8 cellular contexts compared by ENCODE assay signal in the genomic region with DNA sequence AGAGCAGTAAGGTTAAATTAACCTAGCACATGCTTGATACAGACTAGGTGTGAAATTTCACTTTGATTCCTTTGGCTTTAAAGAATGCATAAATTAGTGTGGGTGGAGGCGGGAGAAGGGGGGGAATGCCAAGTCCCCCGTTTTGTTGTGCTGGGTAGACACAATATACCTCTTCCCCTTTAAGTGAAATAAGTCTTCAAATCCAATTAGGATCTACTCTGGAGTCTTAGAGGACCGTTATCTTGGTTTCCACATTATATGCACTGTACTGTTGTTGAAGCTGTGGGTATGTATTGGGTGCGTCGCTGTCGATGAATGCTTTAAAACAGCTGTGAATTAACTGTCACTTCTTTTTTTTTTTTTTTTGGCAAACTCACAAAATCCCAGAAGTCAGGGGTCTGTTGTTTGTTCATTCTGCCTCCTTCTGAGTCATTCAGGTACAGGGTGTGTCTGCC. TPM values are rescaled to one million over a fixed set of nuclear protein-coding genes. Genes with fewer than 3 reads are reported as not detected.
DNase-seq lines count a peak whose midpoint lies in the region; ATAC-seq and TF ChIP-seq lines count a peak whose summit lies in the region.

No MANE protein-coding gene starts in this region.

- H3K9me3 Mint-ChIP-seq in CD14-positive monocyte = peaks cover 0 to 11% (median 6%) of the 10 kb centered on the region in 7 donors
- peaks cover 0 to 7% (median 0%) of the 10 kb centered on the region in 9 donors for H3K9me3 Mint-ChIP-seq in naive thymus-derived CD8-positive, alpha-beta T cell

- intact Hi-C loops in CD14-positive monocyte (cut with micrococcal nuclease) = loop anchor here in 1 of 2 donors (5.0 kb wide), 1 partner anchor 52 kb away; no protein-coding TSS in a partner anchor

- H3K4me1 Mint-ChIP-seq in CD14-positive monocyte = peaks cover 40% of the 10 kb centered on the region
- H3K4me1 Mint-ChIP-seq in naive thymus-derived CD8-positive, alpha-beta T cell = peaks cover 33 to 59% (median 53%) of the 10 kb centered on the region in 4 donors

- POLR2A ChIA-PET in naive thymus-derived CD8-positive, alpha-beta T cell (lab: Charles Lee) = interaction anchor here (0.6 to 9.9 kb wide), 31 partner anchors 8 to 339 kb away, joined by 3 to 240 read pairs (median 7); a partner anchor contains a TSS

- ATAC-seq in HG03378 (IDR thresholded peaks at IDR 0.05; ENCODE audit: unreplicated experiment) (peak; percentile 12), GM18907 (IDR thresholded peaks at IDR 0.05; ENCODE audit: unreplicated experiment) (no peak)
- peak in 1 of 2 donors; percentile 15 for ATAC-seq in naive thymus-derived CD8-positive, alpha-beta T cell

- TF ChIP-seq CTCF in CD14-positive monocyte (IDR thresholded peaks at IDR 0.05) = no peak

- peak overlapping the region in 1 of 7 donors; percentile 87 for H3K27ac Mint-ChIP-seq in CD14-positive monocyte
- peak overlapping the region; percentile 95 to 100 (median 99) for H3K27ac Mint-ChIP-seq in naive thymus-derived CD8-positive, alpha-beta T cell

- DNase-seq in CD14-positive monocyte (ENCODE audit: low spot score) (no peak), NCI-H1105 (lab: John Stamatoyannopoulos, UW) (no peak), NCI-H146 (lab: John Stamatoyannopoulos, UW) (no peak), Ammon's horn (ENCODE audit: low spot score) (no peak)
- DNase-seq in central memory CD4-positive, alpha-beta T cell = peak; percentile 59
- DNase-seq in naive thymus-derived CD8-positive, alpha-beta T cell = peak in 1 of 10 donors; percentile 68

- H3K36me3 Mint-ChIP-seq in CD14-positive monocyte = peaks cover 4 to 10% of the 10 kb centered on the region in 2 donors
- H3K36me3 Mint-ChIP-seq in naive thymus-derived CD8-positive, alpha-beta T cell = peaks cover 21 to 31% (median 23%) of the 10 kb centered on the region in 3 donors

- peak overlapping the region; percentile 95 to 99 for H3K4me3 Mint-ChIP-seq in CD14-positive monocyte
- H3K4me3 Mint-ChIP-seq in naive thymus-derived CD8-positive, alpha-beta T cell = peak overlapping the region; percentile 92 to 100 (median 100)

- H3K27me3 Mint-ChIP-seq in CD14-positive monocyte (ENCODE audit: low read depth in 3 of 3) = peaks cover 47 to 61% (median 48%) of the 10 kb centered on the region in 3 donors
- H3K27me3 Mint-ChIP-seq in naive thymus-derived CD8-positive, alpha-beta T cell = no peaks in the 10 kb centered on the region

RNA-seq across cellular contexts. Expression of a gene that starts 1.6 kb away (rescaled TPM):
- polyA plus RNA-seq in CD14-positive monocyte = under 1 TPM; 0.43 to 0.64 TPM
- total RNA-seq in naive thymus-derived CD8-positive, alpha-beta T cell = 100 to 1,000 TPM; 286 to 292 TPM
- polyA plus RNA-seq in naive thymus-derived CD8-positive, alpha-beta T cell = 100 to 1,000 TPM; 143 to 174 (median 155) TPM

Comparison
In these comparisons a context has a peak if more than half of its experiments do, and no peak if none do; other contexts are left out.
1. RNA of a gene that starts 1.6 kb away (polyA plus RNA-seq): 143 to 174 TPM in naive thymus-derived CD8-positive, alpha-beta T cell; 0.43 to 0.64 TPM in CD14-positive monocyte; every median in the first group is over 10 times any median in the second.